In the genomic region with DNA sequence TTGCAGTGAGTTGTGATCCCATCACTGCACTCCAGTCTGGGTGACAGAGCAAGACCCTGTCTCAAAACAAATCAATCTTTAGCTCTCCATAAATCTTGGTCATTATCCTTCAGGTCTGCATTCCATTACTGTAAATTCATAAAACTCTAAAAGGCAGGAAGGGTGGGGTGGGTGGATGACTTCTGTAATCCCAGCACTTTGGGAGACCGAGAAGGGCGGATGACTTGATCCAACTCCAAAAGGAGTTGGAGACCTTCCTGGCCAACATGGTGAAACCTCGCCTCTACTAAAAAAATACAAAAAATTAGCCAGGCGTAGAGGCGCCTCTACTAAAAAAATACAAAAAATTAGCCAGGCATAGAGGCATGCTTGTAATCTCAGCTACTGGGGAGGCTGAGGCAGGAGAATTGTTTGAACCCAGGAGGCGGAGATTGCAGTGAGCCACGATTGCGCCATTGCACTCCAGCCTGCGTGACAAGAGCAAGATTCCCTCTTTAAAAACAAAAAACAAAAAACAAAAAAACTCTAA, we compare ENCODE assay signal across 21 cellular contexts.
"Had no signal": no experiment of that assay in that cellular context is flagged by ENCODE, and none has a peak within 500 bp of the region (broad histone marks: within the 10 kb centered on the region; RNA-seq: fewer than 3 reads in every experiment).

No MANE protein-coding gene starts in this region.

- H3K9ac ChIP-seq: neural progenitor cell had no signal

- H3K27ac ChIP-seq: coronary artery, gastrocnemius medialis, neural progenitor cell, prostate gland, right atrium auricular region, tibial nerve, vagina had no signal

- H3K9me3 Mint-ChIP-seq: activated naive CD8-positive, alpha-beta T cell treated with anti-CD3 and anti-CD28 coated beads, Interleukin-2, amount 10 ng/mL, durations not matched to agents 7 days and 5 days; activated T-helper 1 cell treated with anti-CD3 and anti-CD28 coated beads, Interleukin-12 subunit alpha, Interleukin-12 subunit beta, Interleukin-2, Interleukin-4 antibody, amounts not matched to agents 30 ng/mL and 10 ng/mL and 1 ng/mL, durations not matched to agents 14 hours and 24 hours and 36 hours; central memory CD8-positive, alpha-beta T cell; neural progenitor cell; T-helper 2 cell treated with Interferon-gamma antibody and Interleukin-4, amounts not matched to agents 5 μg/mL and 100 μg/mL, for 36 hours; WTC11 had no signal

- H3K27me3 Mint-ChIP-seq: activated naive CD8-positive, alpha-beta T cell treated with anti-CD3 and anti-CD28 coated beads, Interleukin-2, amount 10 ng/mL, durations not matched to agents 7 days and 5 days; central memory CD8-positive, alpha-beta T cell had no signal

- DNase-seq: activated CD4-positive, alpha-beta T cell treated with anti-CD3 and anti-CD28 coated beads, Interleukin-2, amount 50 U/mL, for 1 hour; activated naive CD8-positive, alpha-beta T cell treated with anti-CD3 and anti-CD28 coated beads, Interleukin-2, amount 10 ng/mL, durations not matched to agents 7 days and 5 days; anterior cingulate cortex; erythroblast; gastrocnemius medialis; head of caudate nucleus; midbrain; stimulated activated naive CD8-positive, alpha-beta T cell treated with anti-CD3 and anti-CD28 coated beads, Interleukin-15, Interleukin-2, amounts not matched to agents 100 U/mL and 50 U/mL, for 24 hours; substantia nigra; SW 1271 had no signal

- H3K4me3 Mint-ChIP-seq: activated naive CD8-positive, alpha-beta T cell treated with anti-CD3 and anti-CD28 coated beads, Interleukin-2, amount 10 ng/mL, durations not matched to agents 7 days and 5 days; central memory CD8-positive, alpha-beta T cell had no signal

- H3K4me3 ChIP-seq: coronary artery, gastrocnemius medialis, neural progenitor cell, prostate gland, right atrium auricular region, tibial nerve, vagina had no signal

- ATAC-seq: gastrocnemius medialis; left lobe of liver; stimulated activated naive CD8-positive, alpha-beta T cell treated with anti-CD3 and anti-CD28 coated beads, Interleukin-15, Interleukin-2, amounts not matched to agents 100 U/mL and 50 U/mL, for 24 hours; WTC11 had no signal

- H3K9me3 ChIP-seq: gastrocnemius medialis, prostate gland, right atrium auricular region, tibial nerve, vagina had no signal

- H3K27ac Mint-ChIP-seq: activated naive CD8-positive, alpha-beta T cell treated with anti-CD3 and anti-CD28 coated beads, Interleukin-2, amount 10 ng/mL, durations not matched to agents 7 days and 5 days; activated T-helper 1 cell treated with anti-CD3 and anti-CD28 coated beads, Interleukin-12 subunit alpha, Interleukin-12 subunit beta, Interleukin-2, Interleukin-4 antibody, amounts not matched to agents 30 ng/mL and 10 ng/mL and 1 ng/mL, durations not matched to agents 14 hours and 24 hours and 36 hours; T-helper 2 cell treated with Interferon-gamma antibody and Interleukin-4, amounts not matched to agents 5 μg/mL and 100 μg/mL, for 36 hours; WTC11 had no signal

- H3K36me3 ChIP-seq: neural progenitor cell, prostate gland, vagina had no signal
